Comparison of ENCODE assay signal across 25 cellular contexts in genomic region chr18:67973916-67974315, GRCh38.
"Had no signal": no experiment of that assay in that cellular context is flagged by ENCODE, and none has a peak within 500 bp of the region (broad histone marks: within the 10 kb centered on the region; RNA-seq: fewer than 3 reads in every experiment).

No MANE protein-coding gene starts in this region.

- H3K9me3 ChIP-seq: left ventricle myocardium inferior, neutrophil, ovary, right atrium auricular region, right lobe of liver, stomach, testis, thyroid gland, transverse colon, upper lobe of left lung had no signal

- DNase-seq: islet precursor cell; left ventricle myocardium inferior; mesendoderm; naive B cell; natural killer cell; nephron progenitor cell; occipital lobe; ovary; right lobe of liver; stimulated activated CD4-positive, alpha-beta T cell treated with anti-CD3 and anti-CD28 coated beads, Interleukin-15, amount 100 ng/mL, for 24 hours; stimulated activated CD4-positive, alpha-beta T cell treated with anti-CD3 and anti-CD28 coated beads, Interleukin-2, amount 100 ng/mL, for 24 hours; stimulated activated CD4-positive, alpha-beta T cell treated with anti-CD3 and anti-CD28 coated beads, Interleukin-4, amount 100 ng/mL, for 1 hour; stimulated activated naive B cell treated with anti-CD40 and anti-IgM and Interleukin-4, amounts not matched to agents 10 μg/mL and 1 μg/mL and 100 μg/mL, for 72 hours; stimulated activated naive CD8-positive, alpha-beta T cell treated with anti-CD3 and anti-CD28 coated beads, Interleukin-15, Interleukin-2, amounts not matched to agents 100 U/mL and 50 U/mL, for 24 hours; stomach; testis; thyroid gland; transverse colon; upper lobe of left lung had no signal

- H3K36me3 ChIP-seq: left ventricle myocardium inferior, neural progenitor cell, neutrophil, ovary, right atrium auricular region, right lobe of liver, stomach, thyroid gland, transverse colon, upper lobe of left lung had no signal

- H2AFZ ChIP-seq: hepatocyte, neural progenitor cell had no signal

- H3K27ac ChIP-seq: hepatocyte, left ventricle myocardium inferior, neural progenitor cell, neutrophil, ovary, right atrium auricular region, right lobe of liver, stomach, testis, thyroid gland, transverse colon, upper lobe of left lung had no signal

- H3K79me2 ChIP-seq: hepatocyte had no signal

- H3K27me3 ChIP-seq: hepatocyte, neural progenitor cell, neutrophil, ovary, right atrium auricular region, right lobe of liver, stomach, testis, thyroid gland, transverse colon, upper lobe of left lung had no signal

- H3K4me1 ChIP-seq: left ventricle myocardium inferior, neural progenitor cell, right atrium auricular region, right lobe of liver, stomach, testis, thyroid gland, transverse colon, upper lobe of left lung had no signal

- H3K4me3 ChIP-seq: hepatocyte, left ventricle myocardium inferior, lung, neural progenitor cell, ovary, right atrium auricular region, right lobe of liver, smooth muscle cell, stomach, testis, thyroid gland, transverse colon, upper lobe of left lung had no signal

- H3K9ac ChIP-seq: neural progenitor cell had no signal

- H3K4me2 ChIP-seq: hepatocyte, neural progenitor cell, smooth muscle cell had no signal
